In genomic region chr5:16616536-16617271, GRCh38 we compare ENCODE assay signal across 8 cellular contexts. TPM values are rescaled to one million over a fixed set of nuclear protein-coding genes. Genes with fewer than 3 reads are reported as not detected.
DNase-seq lines count a peak whose midpoint lies in the region; ATAC-seq and TF ChIP-seq lines count a peak whose summit lies in the region.

A gene with protein sequence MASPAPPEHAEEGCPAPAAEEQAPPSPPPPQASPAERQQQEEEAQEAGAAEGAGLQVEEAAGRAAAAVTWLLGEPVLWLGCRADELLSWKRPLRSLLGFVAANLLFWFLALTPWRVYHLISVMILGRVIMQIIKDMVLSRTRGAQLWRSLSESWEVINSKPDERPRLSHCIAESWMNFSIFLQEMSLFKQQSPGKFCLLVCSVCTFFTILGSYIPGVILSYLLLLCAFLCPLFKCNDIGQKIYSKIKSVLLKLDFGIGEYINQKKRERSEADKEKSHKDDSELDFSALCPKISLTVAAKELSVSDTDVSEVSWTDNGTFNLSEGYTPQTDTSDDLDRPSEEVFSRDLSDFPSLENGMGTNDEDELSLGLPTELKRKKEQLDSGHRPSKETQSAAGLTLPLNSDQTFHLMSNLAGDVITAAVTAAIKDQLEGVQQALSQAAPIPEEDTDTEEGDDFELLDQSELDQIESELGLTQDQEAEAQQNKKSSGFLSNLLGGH (minus strand): TSS chr5:16616997. CDS start chr5:16616971, 26 bp downstream.

- CTCF ChIA-PET in AG04449 (lab: Yijun Ruan, JAX) = no interaction called here

- H3K4me1 ChIP-seq in parathyroid adenoma = peaks cover 3% of the 10 kb centered on the region
- H3K4me1 ChIP-seq in tibial artery = peaks cover 4 to 14% (median 10%) of the 10 kb centered on the region in 4 donors

- H3K4me3 ChIP-seq in AG04449 (ENCODE audit: low read depth, low read length) (peak within 1 kb of the TSS; percentile 51), parathyroid adenoma (ENCODE audit: low read depth, low read length) (peak within 1 kb of the TSS; percentile 80), tibial artery (peak within 1 kb of the TSS; percentile 53 to 66)

- peak within 1 kb of the TSS; percentile 12 for H3K9ac ChIP-seq in parathyroid adenoma

- intact Hi-C loops in Right ventricle myocardium inferior (cut with DNase I) = loop anchor here (5.0 kb wide), 2 partner anchors 64 to 124 kb away; no protein-coding TSS in a partner anchor
- intact Hi-C loops in tibial artery (cut with DNase I; ENCODE audit: low total_unique reads) = loop anchor here (5.0 kb wide), 1 partner anchor 1621 kb away; no protein-coding TSS in a partner anchor

- H3K36me3 ChIP-seq in parathyroid adenoma (ENCODE audit: control insufficient read depth, insufficient read depth, low read length) = no peaks in the 10 kb centered on the region
- no peaks in the 10 kb centered on the region for H3K36me3 ChIP-seq in tibial artery

- ATAC-seq in GM18873 (IDR thresholded peaks at IDR 0.05; ENCODE audit: low FRiP score, unreplicated experiment) (peak; percentile 39), HG03175 (IDR thresholded peaks at IDR 0.05; ENCODE audit: unreplicated experiment) (peak; percentile 68), Right ventricle myocardium inferior (peak; percentile 89)

- H3K27me3 ChIP-seq in parathyroid adenoma (ENCODE audit: control insufficient read depth, insufficient read depth, low read length) (no peaks in the 10 kb centered on the region), tibial artery (peaks cover 0 to 2% of the 10 kb centered on the region in 2 donors)

- no peaks in the 10 kb centered on the region for H3K9me3 ChIP-seq in parathyroid adenoma (ENCODE audit: control insufficient read depth, low read length)
- H3K9me3 ChIP-seq in tibial artery = no peaks in the 10 kb centered on the region

- TF ChIP-seq CTCF in AG04449 (IDR thresholded peaks at IDR 0.05; ENCODE audit: insufficient read depth, low read length, missing control alignments) (no peak), parathyroid adenoma (IDR thresholded peaks at IDR 0.05) (no peak), tibial artery (IDR thresholded peaks at IDR 0.05) (no peak)

- H3K79me2 ChIP-seq in parathyroid adenoma = peaks cover 4% of the 10 kb centered on the region

- POLR2A ChIA-PET in AG04449 (lab: Yijun Ruan, JAX) = no interaction called here

- H3K4me2 ChIP-seq in parathyroid adenoma (ENCODE audit: low read length) = peak within 1 kb of the TSS; percentile 75

- peak within 1 kb of the TSS; percentile 91 for H2AFZ ChIP-seq in parathyroid adenoma

- peak within 1 kb of the TSS; percentile 61 for H3K27ac ChIP-seq in parathyroid adenoma
- peak within 1 kb of the TSS; percentile 13 to 17 for H3K27ac ChIP-seq in tibial artery

- DNase-seq in AG04449 (ENCODE audit: low read depth, low spot score) (no peak), RPMI7951 (ENCODE audit: low read depth) (peak; percentile 38), Right ventricle myocardium inferior (ENCODE audit: missing footprints) (peak; percentile 88), tibial artery (peak; percentile 45 to 71)
- DNase-seq in activated naive CD4-positive, alpha-beta T cell treated with Interleukin-2 at 50 U/mL for 16 hours = peak; percentile 82

RNA-seq across cellular contexts. Expression of the gene that starts here (rescaled TPM):
- 2.8 TPM in 2 replicates for total RNA-seq in RPMI7951 (2014; rRNA removed; shearing (Covaris generic))
- total RNA-seq in Right ventricle myocardium inferior = 197 TPM

Comparison
In these comparisons a context has a peak if more than half of its experiments do, and no peak if none do; other contexts are left out.
1. RNA of the gene that starts here (total RNA-seq): 197 TPM in Right ventricle myocardium inferior (single experiment); 2.8 TPM in RPMI7951; every median in the first group is over 10 times any median in the second.
2. ATAC-seq: peak in every context shown above with its lines; median percentile 89 in Right ventricle myocardium inferior; 68 in HG03175; 39 in GM18873.
3. Peak in every context shown above with its lines, with median percentiles within 50 percentile points of each other: H3K4me3 ChIP-seq.